In genomic region chr7:47474211-47474936, GRCh38 we compare ENCODE assay signal across 15 cellular contexts.
DNase-seq lines count a peak whose midpoint lies in the region; ATAC-seq and TF ChIP-seq lines count a peak whose summit lies in the region.
"Had no signal": no experiment of that assay in that cellular context is flagged by ENCODE, and none has a peak within 500 bp of the region (broad histone marks: within the 10 kb centered on the region; RNA-seq: fewer than 3 reads in every experiment).

No MANE protein-coding gene starts in this region.

- in situ Hi-C loops in IMR-90 (cut with MboI; ENCODE audit: low sequenced_read_pairs), result no loop called here

- peak overlapping the region; percentile 72 for H2BK15ac ChIP-seq in IMR-90 (ENCODE audit: low read depth, low read length)

- H3K56ac ChIP-seq in IMR-90 (ENCODE audit: extremely low read depth, insufficient read depth, low read length), result no peak overlapping the region

- WGBS in IMR-90 (ENCODE audit: extremely low coverage in 2 of 2, insufficient read length in 1 of 2), 2 experiments, result 95% methylated on average over 2 of the region's 2 CpGs; no CpG with 5 or more reads in 1 of the 2 experiments
- 81 to 90% (median 86%) methylated on average over 2 of the region's 2 CpGs for WGBS in adrenal gland, 4 donors
- WGBS in lung, 2 donors, result 94 to 97% methylated on average over 2 of the region's 2 CpGs
- 94 to 96% methylated on average over 2 of the region's 2 CpGs for WGBS in tibial nerve, 2 donors

- no peaks in the 10 kb centered on the region for H3K36me3 Mint-ChIP-seq in CD8-positive, alpha-beta T cell
- no peaks in the 10 kb centered on the region for H3K36me3 Mint-ChIP-seq in natural killer cell treated with Interleukin-12 subunit alpha and Interleukin-12 subunit beta and Interleukin-15 and Interleukin-18, amount 100 ng/mL, for 72 hours

- H3K36me3 ChIP-seq in IMR-90 (ENCODE audit: control insufficient read depth, insufficient read depth, low read length) (peaks cover 15% of the 10 kb centered on the region), adrenal gland (replicated peaks in 1 of 2) (no peaks in the 10 kb centered on the region), lung (ENCODE audit: control insufficient read depth in 2 of 2, insufficient read depth in 2 of 2, low read length in 2 of 2) (peaks cover 0 to 5% of the 10 kb centered on the region in 2 donors), tibial nerve (peaks cover 0 to 9% (median 0%) of the 10 kb centered on the region in 3 donors)
- H3K36me3 ChIP-seq in CD8-positive, alpha-beta T cell (ENCODE audit: insufficient read depth, low read length), result no peaks in the 10 kb centered on the region
- H3K36me3 ChIP-seq: prostate gland had no signal

- peaks cover 49% of the 10 kb centered on the region for H3K9me1 ChIP-seq in IMR-90 (ENCODE audit: insufficient read depth, low read length)

- H3K9me3 ChIP-seq in IMR-90 (ENCODE audit: control insufficient read depth, insufficient read depth, low read length) (no peaks in the 10 kb centered on the region), adrenal gland (replicated peaks in 1 of 3) (no peaks in the 10 kb centered on the region), lung (ENCODE audit: control insufficient read depth in 2 of 2, insufficient read depth in 1 of 2, low read length in 1 of 2) (peaks cover 0 to 2% of the 10 kb centered on the region in 2 donors), tibial nerve (no peaks in the 10 kb centered on the region)
- no peaks in the 10 kb centered on the region for H3K9me3 ChIP-seq in CD8-positive, alpha-beta T cell (ENCODE audit: low read length)
- H3K9me3 ChIP-seq: prostate gland had no signal

- H4K8ac ChIP-seq in IMR-90 (ENCODE audit: low read depth in 2 of 2, low read length in 2 of 2), result peak overlapping the region; percentile 24 to 85

- H3K9me3 Mint-ChIP-seq in CD8-positive, alpha-beta T cell, result no peaks in the 10 kb centered on the region
- H3K9me3 Mint-ChIP-seq in natural killer cell treated with Interleukin-12 subunit alpha and Interleukin-12 subunit beta and Interleukin-15 and Interleukin-18, amount 100 ng/mL, for 72 hours, result no peaks in the 10 kb centered on the region
- H3K9me3 Mint-ChIP-seq: activated T-helper 2 cell treated with anti-CD3 and anti-CD28 coated beads, Interferon-gamma antibody, Interleukin-2, Interleukin-4, amounts not matched to agents 10 μg/mL and 5 μg/mL and 100 μg/mL, durations not matched to agents 14 hours and 24 hours and 36 hours; stimulated activated memory B cell treated with anti-CD40 and anti-IgM and Interleukin-4, amounts not matched to agents 10 μg/mL and 1 μg/mL and 100 μg/mL, for 72 hours; T-helper 1 cell treated with Interleukin-12 subunit alpha and Interleukin-12 subunit beta and Interleukin-4 antibody, amounts not matched to agents 30 μg/mL and 1 μg/mL, for 36 hours had no signal

- DNase-seq in IMR-90 (peak; percentile 28), adrenal gland (peak in 1 of 7 donors; percentile 6), lung (ENCODE audit: low spot score) (no peak), tibial nerve (ENCODE audit: low spot score in 2 of 2) (no peak)
- no peak for DNase-seq in CD8-positive, alpha-beta T cell
- DNase-seq in natural killer cell treated with Interleukin-12 subunit alpha and Interleukin-12 subunit beta and Interleukin-15 and Interleukin-18, amount 100 ng/mL, for 72 hours (ENCODE audit: low spot score), result no peak
- DNase-seq: NCI-H1048; NCI-H2227 treated with DMSO at 0.1 percent for 48 hours; stimulated activated CD4-positive, alpha-beta T cell treated with anti-CD3 and anti-CD28 coated beads, Interleukin-4, amount 100 ng/mL, for 1 hour had no signal

- no peak for TF ChIP-seq RAD21 in IMR-90 (IDR thresholded peaks at IDR 0.05; ENCODE audit: low read length)

- H3K4me3 Mint-ChIP-seq in CD8-positive, alpha-beta T cell, result no peak overlapping the region
- no peak overlapping the region for H3K4me3 Mint-ChIP-seq in natural killer cell treated with Interleukin-12 subunit alpha and Interleukin-12 subunit beta and Interleukin-15 and Interleukin-18, amount 100 ng/mL, for 72 hours
- H3K4me3 Mint-ChIP-seq: central memory CD8-positive, alpha-beta T cell; stimulated activated memory B cell treated with anti-CD40 and anti-IgM and Interleukin-4, amounts not matched to agents 10 μg/mL and 1 μg/mL and 100 μg/mL, for 72 hours; T-helper 1 cell treated with Interleukin-12 subunit alpha and Interleukin-12 subunit beta and Interleukin-4 antibody, amounts not matched to agents 30 μg/mL and 1 μg/mL, for 36 hours had no signal

- peak overlapping the region; percentile 100 for H2AK5ac ChIP-seq in IMR-90 (ENCODE audit: low read depth, low read length)

- BruUV-seq in IMR-90 (replicated peaks; lab: Mats Ljungman, UMichigan), result no TSS peak

- H3K79me1 ChIP-seq in IMR-90 (ENCODE audit: low read depth in 1 of 2, low read length in 2 of 2), result peaks cover 34 to 95% of the 10 kb centered on the region in 2 experiments

- no peak for TF ChIP-seq CTCF in IMR-90 (conservative IDR thresholded peaks at IDR 0.05; ENCODE audit: low read depth, low read length)
- TF ChIP-seq CTCF in adrenal gland (IDR thresholded peaks at IDR 0.05), result no peak
- no peak for TF ChIP-seq CTCF in lung (IDR thresholded peaks at IDR 0.05; ENCODE audit: control extremely low read depth, extremely low read depth)
- TF ChIP-seq CTCF in tibial nerve (IDR thresholded peaks at IDR 0.05), result no peak
- TF ChIP-seq CTCF in CD8-positive, alpha-beta T cell (IDR thresholded peaks at IDR 0.05), result no peak

- H2BK20ac ChIP-seq in IMR-90 (ENCODE audit: low read depth, low read length), result peak overlapping the region; percentile 92

- peak overlapping the region; percentile 73 for H2AK9ac ChIP-seq in IMR-90 (replicated peaks; ENCODE audit: low read depth, low read length, poor library complexity)

- no peak overlapping the region for H3K4me3 ChIP-seq in IMR-90 (ENCODE audit: insufficient read depth, low read depth, low read length)
- H3K4me3 ChIP-seq in adrenal gland, result no peak overlapping the region
- no peak overlapping the region for H3K4me3 ChIP-seq in lung
- no peak overlapping the region for H3K4me3 ChIP-seq in tibial nerve
- no peak overlapping the region for H3K4me3 ChIP-seq in CD8-positive, alpha-beta T cell (ENCODE audit: low read depth, low read length)
- H3K4me3 ChIP-seq: prostate gland had no signal

- H3K27ac ChIP-seq in IMR-90 (ENCODE audit: insufficient read depth, low read length), result peak overlapping the region; percentile 38
- H3K27ac ChIP-seq in adrenal gland, result peak overlapping the region; percentile 17 to 96 (median 91)
- peak overlapping the region; percentile 61 to 88 for H3K27ac ChIP-seq in lung (ENCODE audit: low read depth in 1 of 2, low read length in 1 of 2)
- H3K27ac ChIP-seq in tibial nerve, result peak overlapping the region in 3 of 4 donors; percentile 54 to 83 (median 81)
- H3K27ac ChIP-seq in CD8-positive, alpha-beta T cell (ENCODE audit: low read depth, low read length), result no peak overlapping the region

- H3K27me3 Mint-ChIP-seq in CD8-positive, alpha-beta T cell (ENCODE audit: low read depth), result peaks cover 3% of the 10 kb centered on the region
- H3K27me3 Mint-ChIP-seq in natural killer cell treated with Interleukin-12 subunit alpha and Interleukin-12 subunit beta and Interleukin-15 and Interleukin-18, amount 100 ng/mL, for 72 hours, result peaks cover 2 to 10% of the 10 kb centered on the region in 2 donors
- H3K27me3 Mint-ChIP-seq: central memory CD8-positive, alpha-beta T cell; stimulated activated memory B cell treated with anti-CD40 and anti-IgM and Interleukin-4, amounts not matched to agents 10 μg/mL and 1 μg/mL and 100 μg/mL, for 72 hours had no signal

- TF ChIP-seq POLR2A in IMR-90 (IDR thresholded peaks at IDR 0.05; ENCODE audit: low read depth, low read length), result no peak
- no peak for TF ChIP-seq POLR2A in adrenal gland (IDR thresholded peaks at IDR 0.05)
- TF ChIP-seq POLR2A in tibial nerve (IDR thresholded peaks at IDR 0.05), result no peak

- CTCF ChIA-PET in IMR-90 (lab: Yijun Ruan, JAX), result no interaction called here
- CTCF ChIA-PET in CD8-positive, alpha-beta T cell (lab: Charles Lee), result no interaction called here

- H4K91ac ChIP-seq in IMR-90 (ENCODE audit: insufficient read depth, low read depth, low read length), result peak overlapping the region; percentile 87

- H3K9ac ChIP-seq in IMR-90 (ENCODE audit: low read depth, low read length), result no peak overlapping the region

- H2BK120ac ChIP-seq in IMR-90 (ENCODE audit: low read depth, low read length), result peak overlapping the region; percentile 95

- H4K20me1 ChIP-seq in IMR-90 (ENCODE audit: insufficient read depth, low read length), result peaks cover 78% of the 10 kb centered on the region

- H3K4me1 ChIP-seq in IMR-90 (ENCODE audit: control insufficient read depth, insufficient read depth, low read length) (peaks cover 28% of the 10 kb centered on the region), adrenal gland (replicated peaks in 1 of 2) (peaks cover 45 to 59% of the 10 kb centered on the region in 2 donors), lung (ENCODE audit: control insufficient read depth in 2 of 2, insufficient read depth in 2 of 2, low read length in 2 of 2) (peaks cover 3 to 39% of the 10 kb centered on the region in 2 donors), tibial nerve (peaks cover 0 to 62% (median 34%) of the 10 kb centered on the region in 4 donors)
- H3K4me1 ChIP-seq in CD8-positive, alpha-beta T cell (ENCODE audit: insufficient read depth, low read length), result no peaks in the 10 kb centered on the region

- H2BK5ac ChIP-seq in IMR-90 (ENCODE audit: low read depth, low read length, poor library complexity, severe bottlenecking), result peak overlapping the region; percentile 92

- POLR2A ChIA-PET in IMR-90 (lab: Charles Lee; ENCODE audit: unreplicated experiment), result no interaction called here
- POLR2A ChIA-PET in CD8-positive, alpha-beta T cell (lab: Charles Lee), result no interaction called here

- no peak overlapping the region for H3K4me2 ChIP-seq in IMR-90 (ENCODE audit: low read depth, low read length)

- ATAC-seq in IMR-90 (ENCODE audit: low read depth), result no peak
- ATAC-seq in lung (ENCODE audit: insufficient read depth, low FRiP score), result no peak
- ATAC-seq in HG02798 (IDR thresholded peaks at IDR 0.05; ENCODE audit: poor library complexity, unreplicated experiment), result no peak
- ATAC-seq in CD8-positive, alpha-beta T cell, result no peak
- no peak for ATAC-seq in natural killer cell treated with Interleukin-12 subunit alpha and Interleukin-12 subunit beta and Interleukin-15 and Interleukin-18, amount 100 ng/mL, for 72 hours

- TF ChIP-seq EP300 in tibial nerve (IDR thresholded peaks at IDR 0.05), result no peak

- H3K4ac ChIP-seq in IMR-90 (ENCODE audit: low read depth, low read length), result peak overlapping the region; percentile 98

- H3K27ac Mint-ChIP-seq in CD8-positive, alpha-beta T cell, result no peak overlapping the region
- H3K27ac Mint-ChIP-seq in natural killer cell treated with Interleukin-12 subunit alpha and Interleukin-12 subunit beta and Interleukin-15 and Interleukin-18, amount 100 ng/mL, for 72 hours, result no peak overlapping the region
- H3K27ac Mint-ChIP-seq: activated T-helper 2 cell treated with anti-CD3 and anti-CD28 coated beads, Interferon-gamma antibody, Interleukin-2, Interleukin-4, amounts not matched to agents 10 μg/mL and 5 μg/mL and 100 μg/mL, durations not matched to agents 14 hours and 24 hours and 36 hours; stimulated activated memory B cell treated with anti-CD40 and anti-IgM and Interleukin-4, amounts not matched to agents 10 μg/mL and 1 μg/mL and 100 μg/mL, for 72 hours; T-helper 1 cell treated with Interleukin-12 subunit alpha and Interleukin-12 subunit beta and Interleukin-4 antibody, amounts not matched to agents 30 μg/mL and 1 μg/mL, for 36 hours had no signal

- H3K27me3 ChIP-seq in IMR-90 (ENCODE audit: control insufficient read depth, insufficient read depth, low read length) (no peaks in the 10 kb centered on the region), adrenal gland (no peaks in the 10 kb centered on the region), lung (ENCODE audit: control insufficient read depth, insufficient read depth) (no peaks in the 10 kb centered on the region), tibial nerve (no peaks in the 10 kb centered on the region)
- H3K27me3 ChIP-seq in CD8-positive, alpha-beta T cell (ENCODE audit: insufficient read depth, low read length), result no peaks in the 10 kb centered on the region

- H4K5ac ChIP-seq in IMR-90 (ENCODE audit: low read depth, low read length), result peak overlapping the region; percentile 43

- H3K18ac ChIP-seq in IMR-90 (ENCODE audit: low read depth, low read length), result peak overlapping the region; percentile 71

- H3K23ac ChIP-seq in IMR-90 (ENCODE audit: low read depth, low read length), result peak overlapping the region; percentile 93

- H3K4me1 Mint-ChIP-seq in CD8-positive, alpha-beta T cell (ENCODE audit: low read depth), result no peaks in the 10 kb centered on the region
- no peaks in the 10 kb centered on the region for H3K4me1 Mint-ChIP-seq in natural killer cell treated with Interleukin-12 subunit alpha and Interleukin-12 subunit beta and Interleukin-15 and Interleukin-18, amount 100 ng/mL, for 72 hours (ENCODE audit: low read depth in 2 of 2)
- H3K4me1 Mint-ChIP-seq: central memory CD8-positive, alpha-beta T cell had no signal

- dilution Hi-C loops in IMR-90 (cut with HindIII; ENCODE audit: low sequenced_read_pairs, unreplicated experiment), result no loop called here

- H3K14ac ChIP-seq in IMR-90 (replicated peaks; ENCODE audit: low read depth, low read length), result peak overlapping the region; percentile 98

- H2AFZ ChIP-seq in IMR-90 (replicated peaks; ENCODE audit: low read length, poor library complexity), result peak overlapping the region; percentile 52

- intact Hi-C loops in IMR-90 (cut with micrococcal nuclease), result no loop called here
- intact Hi-C loops in adrenal gland (cut with DNase I), result loop anchor here in 1 of 2 donors (10.0 kb wide), 1 partner anchor 100 kb away; no protein-coding TSS in a partner anchor
- intact Hi-C loops in CD8-positive, alpha-beta T cell (cut with DNase I, micrococcal nuclease), result no loop called here
